In the genomic region with DNA sequence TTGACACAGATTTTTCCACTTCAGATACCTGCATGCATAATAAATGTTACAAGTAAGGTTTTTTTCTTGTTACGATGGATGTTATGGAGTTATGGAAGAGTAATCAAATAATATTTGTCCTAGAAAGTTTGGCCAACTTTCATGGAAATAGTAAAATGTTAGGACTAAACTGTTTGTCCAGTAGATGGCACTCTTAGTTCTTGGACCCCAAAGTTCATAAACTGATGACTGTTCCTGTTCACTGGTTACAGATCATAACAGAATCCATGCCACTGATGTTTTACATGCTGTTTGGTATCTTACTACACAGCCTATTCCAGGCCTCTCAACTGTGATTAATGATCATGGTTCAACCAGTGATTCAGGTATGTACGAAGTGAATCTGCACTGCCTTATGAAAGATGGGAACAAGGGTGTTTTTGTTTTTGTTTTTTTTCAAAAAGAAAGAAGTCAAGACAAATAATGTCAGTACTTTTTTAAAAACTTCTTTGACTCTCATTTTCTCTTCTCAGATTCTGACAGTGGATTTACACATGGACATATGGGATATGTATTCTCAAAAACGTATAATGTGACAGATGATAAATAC, we compare ENCODE assay signal across 8 cellular contexts. TPM values are rescaled to one million over a fixed set of nuclear protein-coding genes. Genes with fewer than 3 reads are reported as not detected.
DNase-seq lines count a peak whose midpoint lies in the region; ATAC-seq, FAIRE-seq and TF ChIP-seq lines count a peak whose summit lies in the region.

No MANE protein-coding gene starts in this region.

- TF ChIP-seq CTCF in GM13976 (IDR thresholded peaks at IDR 0.05; ENCODE audit: borderline replicate concordance, control extremely low read depth, extremely low read depth, insufficient read depth, missing control alignments) = no peak
- TF ChIP-seq CTCF in K562 (IDR thresholded peaks at IDR 0.05 in 2 of 3, conservative IDR thresholded peaks at IDR 0.05 in 1 of 3; ENCODE audit: insufficient read depth in 2 of 3, low read depth in 1 of 3, low read length in 3 of 3) = peak in 2 of 3 experiments; percentile 16 to 25; a peak in 1 of 6 replicates

- peak; percentile 55 for DNase-seq in A172 (ENCODE audit: low spot score)
- DNase-seq in GM13976 (ENCODE audit: low spot score) = peak; percentile 21
- peak; percentile 51 for DNase-seq in NCI-H187 treated with DMSO at 0.1 percent for 48 hours (lab: John Stamatoyannopoulos, UW)
- DNase-seq in K562 (ENCODE audit: extremely low read depth in 1 of 4, low spot score in 3 of 4) = peak in 1 of 4 experiments; percentile 3
- no peak for DNase-seq in left colon
- no peak for DNase-seq in effector CD4-positive, alpha-beta T cell
- no peak for DNase-seq in NCI-H1048 (lab: John Stamatoyannopoulos, UW)

- H3K9me1 ChIP-seq in K562 (ENCODE audit: control insufficient read depth, insufficient read depth, low read length) = no peaks in the 10 kb centered on the region

- H4K20me1 ChIP-seq in K562 (replicated peaks; ENCODE audit: control insufficient read depth, insufficient read depth, low read length) = no peaks in the 10 kb centered on the region

- no peak for TF ChIP-seq EP300 in K562 (IDR thresholded peaks at IDR 0.05; ENCODE audit: low read length)

- no peak overlapping the region for H3K9ac ChIP-seq in K562 (ENCODE audit: insufficient read depth in 1 of 2, low read depth in 2 of 2, low read length in 2 of 2)

- no peaks in the 10 kb centered on the region for H3K79me2 ChIP-seq in K562 (ENCODE audit: control insufficient read depth, insufficient read depth, low read length)

- no peaks in the 10 kb centered on the region; the same call in 1 of the 2 replicates for H3K9me3 ChIP-seq in K562 (replicated peaks; ENCODE audit: control insufficient read depth, insufficient read depth, low read depth, low read length)

- no peak overlapping the region for H3K27ac ChIP-seq in K562 (ENCODE audit: extremely low read depth, low read depth, low read length)

- TF ChIP-seq POLR2A in K562 (conservative IDR thresholded peaks at IDR 0.05) = no peak

- no peak overlapping the region for H3K4me2 ChIP-seq in K562 (ENCODE audit: insufficient read depth, low read length)

- no TSS peak for BruUV-seq in K562 (replicated peaks; lab: Mats Ljungman, UMichigan)

- no peak for FAIRE-seq in K562 (lab: Jason Lieb, UNC)

- no peaks in the 10 kb centered on the region for H3K27me3 ChIP-seq in K562 (ENCODE audit: control insufficient read depth in 2 of 2, insufficient read depth in 2 of 2, low read length in 2 of 2)

- H3K4me1 ChIP-seq in K562 (replicated peaks in 1 of 2; ENCODE audit: control insufficient read depth in 2 of 2, insufficient read depth in 2 of 2, low read length in 2 of 2) = no peaks in the 10 kb centered on the region

- no peaks in the 10 kb centered on the region for H3K36me3 ChIP-seq in K562 (ENCODE audit: control insufficient read depth, insufficient read depth, low read length)

- peak in 1 of 2 experiments; percentile 47; a peak in 2 of 4 replicates for TF ChIP-seq RAD21 in K562 (CRISPR knock-in tag; conservative IDR thresholded peaks at IDR 0.05 in 1 of 2, IDR thresholded peaks at IDR 0.05 in 1 of 2)

- H2AFZ ChIP-seq in K562 (ENCODE audit: low read depth, low read length) = no peak overlapping the region

- ATAC-seq in K562 = no peak
- ATAC-seq in left colon = peak; percentile 40
- ATAC-seq in HG02588 (IDR thresholded peaks at IDR 0.05; ENCODE audit: unreplicated experiment) = no peak

- in situ Hi-C loops in GM13976 (cut with MboI; ENCODE audit: low sequenced_read_pairs, unreplicated experiment) = no loop called here
- in situ Hi-C loops in K562 (cut with MboI) = no loop called here

- WGBS in K562 (ENCODE audit: insufficient coverage, low coverage, missing lambda C conversion rate) = 0% methylated on average over 3 of the region's 3 CpGs

- POLR2A ChIA-PET in K562 (lab: Yijun Ruan, JAX) = no interaction called here

- H3K4me3 ChIP-seq in K562 = no peak overlapping the region

- CTCF ChIA-PET in K562 (lab: Yijun Ruan, JAX; ENCODE audit: low intra/inter-chr PET ratio) = no interaction called here

- intact Hi-C loops in K562 (cut with micrococcal nuclease) = loop anchor here (5.0 kb wide), 1 partner anchor 521 kb away; no protein-coding TSS in a partner anchor
- intact Hi-C loops in left colon (cut with DNase I, micrococcal nuclease) = no loop called here

TF ChIP-seq in K562, 482 proteins besides CTCF, POLR2A, EP300 and RAD21 (continues in another document):
- TF ChIP-seq, protein P1, sequence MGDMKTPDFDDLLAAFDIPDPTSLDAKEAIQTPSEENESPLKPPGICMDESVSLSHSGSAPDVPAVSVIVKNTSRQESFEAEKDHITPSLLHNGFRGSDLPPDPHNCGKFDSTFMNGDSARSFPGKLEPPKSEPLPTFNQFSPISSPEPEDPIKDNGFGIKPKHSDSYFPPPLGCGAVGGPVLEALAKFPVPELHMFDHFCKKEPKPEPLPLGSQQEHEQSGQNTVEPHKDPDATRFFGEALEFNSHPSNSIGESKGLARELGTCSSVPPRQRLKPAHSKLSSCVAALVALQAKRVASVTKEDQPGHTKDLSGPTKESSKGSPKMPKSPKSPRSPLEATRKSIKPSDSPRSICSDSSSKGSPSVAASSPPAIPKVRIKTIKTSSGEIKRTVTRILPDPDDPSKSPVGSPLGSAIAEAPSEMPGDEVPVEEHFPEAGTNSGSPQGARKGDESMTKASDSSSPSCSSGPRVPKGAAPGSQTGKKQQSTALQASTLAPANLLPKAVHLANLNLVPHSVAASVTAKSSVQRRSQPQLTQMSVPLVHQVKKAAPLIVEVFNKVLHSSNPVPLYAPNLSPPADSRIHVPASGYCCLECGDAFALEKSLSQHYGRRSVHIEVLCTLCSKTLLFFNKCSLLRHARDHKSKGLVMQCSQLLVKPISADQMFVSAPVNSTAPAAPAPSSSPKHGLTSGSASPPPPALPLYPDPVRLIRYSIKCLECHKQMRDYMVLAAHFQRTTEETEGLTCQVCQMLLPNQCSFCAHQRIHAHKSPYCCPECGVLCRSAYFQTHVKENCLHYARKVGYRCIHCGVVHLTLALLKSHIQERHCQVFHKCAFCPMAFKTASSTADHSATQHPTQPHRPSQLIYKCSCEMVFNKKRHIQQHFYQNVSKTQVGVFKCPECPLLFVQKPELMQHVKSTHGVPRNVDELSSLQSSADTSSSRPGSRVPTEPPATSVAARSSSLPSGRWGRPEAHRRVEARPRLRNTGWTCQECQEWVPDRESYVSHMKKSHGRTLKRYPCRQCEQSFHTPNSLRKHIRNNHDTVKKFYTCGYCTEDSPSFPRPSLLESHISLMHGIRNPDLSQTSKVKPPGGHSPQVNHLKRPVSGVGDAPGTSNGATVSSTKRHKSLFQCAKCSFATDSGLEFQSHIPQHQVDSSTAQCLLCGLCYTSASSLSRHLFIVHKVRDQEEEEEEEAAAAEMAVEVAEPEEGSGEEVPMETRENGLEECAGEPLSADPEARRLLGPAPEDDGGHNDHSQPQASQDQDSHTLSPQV (IDR thresholded peaks at IDR 0.05) = no peak
- no peak for TF ChIP-seq ZNF121 (CRISPR knock-in tag; conservative IDR thresholded peaks at IDR 0.05)
- no peak for TF ChIP-seq ZFP36 (IDR thresholded peaks at IDR 0.05; ENCODE audit: low read depth, low read length, partially characterized antibody)
- TF ChIP-seq ZNF431 (CRISPR knock-in tag; IDR thresholded peaks at IDR 0.05) = no peak
- TF ChIP-seq ESRRA (IDR thresholded peaks at IDR 0.05; ENCODE audit: borderline replicate concordance, low read depth) = no peak
- no peak for TF ChIP-seq TEAD4 (IDR thresholded peaks at IDR 0.05; ENCODE audit: low read length)
- no peak for TF ChIP-seq TEAD4 (CRISPR knock-in tag; IDR thresholded peaks at IDR 0.05; ENCODE audit: borderline replicate concordance)
- no peak for TF ChIP-seq POLR2B (IDR thresholded peaks at IDR 0.05; ENCODE audit: low read depth, partially characterized antibody)
- TF ChIP-seq SMAD4 (CRISPR knock-in tag; conservative IDR thresholded peaks at IDR 0.05) = no peak

RNA-seq across cellular contexts. Expression of a gene that starts 48.8 kb away (rescaled TPM):
- total RNA-seq in A172 (2014; rRNA removed; shearing (Covaris generic)) = not detected in 2 replicates
- not detected in 2 replicates for total RNA-seq in K562 (2011; cell fraction: chromatin; rRNA removed; ENCODE audit: low replicate concordance)
- not detected in 2 replicates for total RNA-seq in K562 (2011; cell fraction: nucleolus; rRNA removed)
- total RNA-seq in K562 (2011; cell fraction: nucleoplasm; rRNA removed) = not detected in 2 replicates
- total RNA-seq in K562 (2014; rRNA removed) = not detected in 2 replicates
- total RNA-seq in K562 (2014; rRNA removed; fragmentation: Illumina TruSeq; extraction: Trizol) = not detected in 2 replicates
- not detected in 2 replicates for total RNA-seq in K562 (2015; rRNA removed; fragmentation: Illumina TruSeq; extraction: Trizol)
- total RNA-seq in K562 (2021) = not detected in 2 replicates
- not detected in 2 replicates for polyA plus RNA-seq in K562 (2011; rRNA removed)
- not detected in 2 replicates for polyA plus RNA-seq in K562 (2011; cell fraction: cytosol; rRNA removed)
- polyA plus RNA-seq in K562 (2011; cell fraction: nucleus; rRNA removed) = not detected in 2 replicates
- not detected in 2 replicates for polyA plus RNA-seq in K562 (2012)
- not detected in 2 replicates for polyA plus RNA-seq in K562 (2014; fragmentation: Illumina TruSeq; extraction: Trizol)
- not detected for polyA plus RNA-seq in K562 (2014; fragmentation: Nextera tagmentation; extraction: Ambion mirVana)
- polyA plus RNA-seq in K562 (2014; rRNA removed) = not detected in 2 replicates
- polyA minus RNA-seq in K562 (2011; rRNA and poly(A)+ RNA removed) = not detected in 2 replicates
- polyA minus RNA-seq in K562 (2011; cell fraction: cytosol; rRNA and poly(A)+ RNA removed) = not detected in 2 replicates
- not detected in 2 replicates for polyA minus RNA-seq in K562 (2011; cell fraction: nucleus; rRNA and poly(A)+ RNA removed)
- total RNA-seq in left colon = 1 to 10 TPM; 1.1 to 4.2 TPM

Comparison
In these comparisons a context has a peak if more than half of its experiments do, and no peak if none do; other contexts are left out.
1. DNase-seq: peak in A172 (single experiment), GM13976 (single experiment) and NCI-H187 treated with DMSO at 0.1 percent for 48 hours (single experiment); none in left colon (0 of 2), effector CD4-positive, alpha-beta T cell (single experiment) and NCI-H1048 (single experiment).